ENCODE assay signal across 26 cellular contexts in genomic region chr2:229169751-229170150, GRCh38.
DNase-seq lines count a peak whose midpoint lies in the region; ATAC-seq and TF ChIP-seq lines count a peak whose summit lies in the region.
"Had no signal": no experiment of that assay in that cellular context is flagged by ENCODE, and none has a peak within 500 bp of the region (broad histone marks: within the 10 kb centered on the region; RNA-seq: fewer than 3 reads in every experiment).

No MANE protein-coding gene starts in this region.

- H3K27ac ChIP-seq in hepatocyte: peak overlapping the region; percentile 25
- no peak overlapping the region for H3K27ac ChIP-seq in spleen
- H3K27ac ChIP-seq: BLaER1, dorsolateral prefrontal cortex, transverse colon had no signal

- H3K9me2 ChIP-seq in hepatocyte (replicated peaks; ENCODE audit: insufficient read depth): no peaks in the 10 kb centered on the region

- H4K20me1 ChIP-seq in hepatocyte (ENCODE audit: insufficient read depth, poor library complexity, severe bottlenecking): no peaks in the 10 kb centered on the region
- H4K20me1 ChIP-seq: BLaER1 had no signal

- peaks cover 49% of the 10 kb centered on the region for H3K4me1 Mint-ChIP-seq in HFFc6 (ENCODE audit: low read depth)
- H3K4me1 Mint-ChIP-seq: activated CD4-positive, alpha-beta T cell treated with anti-CD3 and anti-CD28 coated beads for 36 hours; mesothelial cell of epicardium had no signal

- no peak overlapping the region for H2AFZ ChIP-seq in hepatocyte

- peak overlapping the region; percentile 4; the same call in 1 of the 2 replicates for H3K27ac Mint-ChIP-seq in HFFc6
- H3K27ac Mint-ChIP-seq: activated CD4-positive, alpha-beta T cell treated with anti-CD3 and anti-CD28 coated beads for 36 hours; activated naive CD4-positive, alpha-beta T cell treated with anti-CD3 and anti-CD28 coated beads, Interleukin-2, amount 50 U/mL, for 72 hours; mesothelial cell of epicardium; T-helper 2 cell treated with Interferon-gamma antibody and Interleukin-4, amounts not matched to agents 5 μg/mL and 100 μg/mL, for 36 hours had no signal

- DNase-seq in AG10803 (ENCODE audit: low read depth): peak; percentile 50
- no peak for DNase-seq in HFFc6
- DNase-seq in cardiac fibroblast (ENCODE audit: low read depth in 2 of 2): peak; percentile 19 to 73
- DNase-seq in hepatocyte (ENCODE audit: low spot score): no peak
- no peak for DNase-seq in spleen
- no peak for DNase-seq in ureter (ENCODE audit: low spot score)
- DNase-seq in ecto neural progenitor cell (ENCODE audit: low spot score): no peak
- DNase-seq: ACHN; activated CD4-positive, alpha-beta T cell treated with anti-CD3 and anti-CD28 coated beads for 36 hours; activated effector memory CD4-positive, alpha-beta T cell treated with Interleukin-2 at 50 U/mL for 16 hours; DMS 273 treated with DMSO at 0.1 percent for 48 hours; dorsolateral prefrontal cortex; Karpas-422; NCI-H1417 treated with DMSO at 0.1 percent for 48 hours; NCI-H2081; NCI-H345; NCI-H748 treated with DMSO at 0.1 percent for 48 hours; stimulated activated CD4-positive, alpha-beta T cell treated with anti-CD3 and anti-CD28 coated beads, Interleukin-12 subunit alpha, Interleukin-12 subunit beta, amount 100 ng/mL, for 4 hours; stimulated activated CD4-positive, alpha-beta T cell treated with anti-CD3 and anti-CD28 coated beads, Interleukin-4, amount 100 ng/mL, for 1 hour; transverse colon had no signal

- H3K4me1 ChIP-seq in hepatocyte (ENCODE audit: insufficient read depth): peaks cover 25% of the 10 kb centered on the region
- H3K4me1 ChIP-seq in spleen: no peaks in the 10 kb centered on the region
- H3K4me1 ChIP-seq: BLaER1 had no signal

- intact Hi-C loops in spleen (cut with DNase I; ENCODE audit: low total_unique reads): no loop called here

- peak overlapping the region; percentile 23 for H3K4me2 ChIP-seq in hepatocyte
- H3K4me2 ChIP-seq: BLaER1 had no signal

- 74% methylated on average over 6 of the region's 6 CpGs for WGBS in hepatocyte (ENCODE audit: low lambda C conversion rate, missing lambda C conversion rate)
- WGBS in spleen, 5 donors: 74 to 87% (median 80%) methylated on average over 6 of the region's 6 CpGs

- H3K4me3 ChIP-seq in AG10803 (ENCODE audit: low read length) (no peak overlapping the region), cardiac fibroblast (replicated peaks in 1 of 2; ENCODE audit: low read depth in 2 of 2, low read length in 2 of 2) (no peak overlapping the region), hepatocyte (no peak overlapping the region), spleen (no peak overlapping the region)
- H3K4me3 ChIP-seq: BLaER1, dorsolateral prefrontal cortex, GM12878, transverse colon had no signal

- H3K9me3 ChIP-seq in hepatocyte (ENCODE audit: low read depth) (no peaks in the 10 kb centered on the region), spleen (peaks cover 0 to 18% (median 10%) of the 10 kb centered on the region in 8 donors)
- H3K9me3 ChIP-seq: BLaER1, transverse colon had no signal

- no peaks in the 10 kb centered on the region for H3K27me3 ChIP-seq in hepatocyte
- H3K27me3 ChIP-seq in spleen (replicated peaks in 1 of 7): no peaks in the 10 kb centered on the region
- H3K27me3 ChIP-seq: BLaER1, dorsolateral prefrontal cortex, transverse colon had no signal

- H3K36me3 ChIP-seq in hepatocyte (replicated peaks; ENCODE audit: insufficient read depth, low read depth) (no peaks in the 10 kb centered on the region), spleen (no peaks in the 10 kb centered on the region)
- H3K36me3 ChIP-seq: BLaER1, transverse colon had no signal

- ATAC-seq in GM21825 (IDR thresholded peaks at IDR 0.05; ENCODE audit: unreplicated experiment): no peak
- ATAC-seq: activated CD4-positive, alpha-beta T cell treated with anti-CD3 and anti-CD28 coated beads for 36 hours; activated naive CD4-positive, alpha-beta T cell treated with anti-CD3 and anti-CD28 coated beads, Interleukin-2, amount 50 U/mL, for 72 hours; GM12878 had no signal

- H3K36me3 Mint-ChIP-seq in HFFc6 (ENCODE audit: low read depth): peaks cover 9% of the 10 kb centered on the region; the same call in 1 of the 2 replicates
- H3K36me3 Mint-ChIP-seq: activated naive CD4-positive, alpha-beta T cell treated with anti-CD3 and anti-CD28 coated beads, Interleukin-2, amount 50 U/mL, for 72 hours; mesothelial cell of epicardium had no signal

- H3K79me2 ChIP-seq in hepatocyte: peaks cover 4% of the 10 kb centered on the region

- TF ChIP-seq POLR2A in spleen (IDR thresholded peaks at IDR 0.05): no peak

- H3K9me3 Mint-ChIP-seq in HFFc6: peaks cover 4% of the 10 kb centered on the region; the same call in 1 of the 2 replicates

- H3K27me3 Mint-ChIP-seq in HFFc6 (ENCODE audit: insufficient read depth): no peaks in the 10 kb centered on the region
- H3K27me3 Mint-ChIP-seq: activated CD4-positive, alpha-beta T cell treated with anti-CD3 and anti-CD28 coated beads for 36 hours had no signal

- H3K4me3 Mint-ChIP-seq in HFFc6: peak overlapping the region; percentile 11; the same call in 1 of the 2 replicates
- H3K4me3 Mint-ChIP-seq: activated CD4-positive, alpha-beta T cell treated with anti-CD3 and anti-CD28 coated beads for 36 hours; mesothelial cell of epicardium; T-helper 2 cell treated with Interferon-gamma antibody and Interleukin-4, amounts not matched to agents 5 μg/mL and 100 μg/mL, for 36 hours had no signal

- no peak for TF ChIP-seq CTCF in AG10803 (conservative IDR thresholded peaks at IDR 0.05; ENCODE audit: low read length)
- no peak for TF ChIP-seq CTCF in HFFc6 (IDR thresholded peaks at IDR 0.05)
- TF ChIP-seq CTCF in cardiac fibroblast (IDR thresholded peaks at IDR 0.05; ENCODE audit: low read depth, low read length): no peak
- TF ChIP-seq CTCF in hepatocyte (IDR thresholded peaks at IDR 0.05; ENCODE audit: poor library complexity): no peak
- no peak for TF ChIP-seq CTCF in spleen (IDR thresholded peaks at IDR 0.05 in 8 of 11, conservative IDR thresholded peaks at IDR 0.05 in 3 of 11)

Comparison
In these comparisons a context has a peak if more than half of its experiments do, and no peak if none do; other contexts are left out.
1. DNase-seq: peak in AG10803 (single experiment) and cardiac fibroblast (2 of 2); none in HFFc6 (single experiment), hepatocyte (single experiment), spleen (single experiment), ureter (single experiment) and ecto neural progenitor cell (single experiment).